ENCODE assay signal across 13 cellular contexts in genomic region chr2:100812141-100812540, GRCh38. TPM values are rescaled to one million over a fixed set of nuclear protein-coding genes. Genes with fewer than 3 reads are reported as not detected.
DNase-seq lines count a peak whose midpoint lies in the region; ATAC-seq lines count a peak whose summit lies in the region.
"Had no signal": no experiment of that assay in that cellular context is flagged by ENCODE, and none has a peak within 500 bp of the region (broad histone marks: within the 10 kb centered on the region; RNA-seq: fewer than 3 reads in every experiment).

No MANE protein-coding gene starts in this region.

- peaks cover 28% of the 10 kb centered on the region for H3K4me1 Mint-ChIP-seq in activated T-cell treated with anti-CD3 and anti-CD28 coated beads, Interleukin-2, amount 50 U/mL, for 4 hours (ENCODE audit: low read depth)

- peak; percentile 37 for DNase-seq in activated T-cell treated with anti-CD3 and anti-CD28 coated beads, Interleukin-2, amount 50 U/mL, for 1 hour
- DNase-seq in activated T-cell treated with anti-CD3 and anti-CD28 coated beads for 4 hours, result no peak
- peak; percentile 93 for DNase-seq in Jurkat, Clone E6-1 (ENCODE audit: low read depth, low spot score)
- no peak for DNase-seq in activated T-cell treated with anti-CD3 and anti-CD28 coated beads, Interleukin-2, amount 50 U/mL, for 4 hours
- peak; percentile 93 for DNase-seq in left kidney (ENCODE audit: low read depth, low spot score)
- DNase-seq in NCI-H524 (lab: John Stamatoyannopoulos, UW), result no peak
- DNase-seq in GDM1 (lab: John Stamatoyannopoulos, UW), result no peak
- DNase-seq: BE2C; MG63; NCI-H1092 treated with DMSO at 0.1 percent for 48 hours; NCI-H1694 treated with DMSO at 0.1 percent for 48 hours; NCI-H345; NK-92 treated with Interleukin-12 subunit alpha and Interleukin-12 subunit beta, amount 100 ng/mL, for 24 hours had no signal

- H3K9me3 Mint-ChIP-seq in activated T-cell treated with anti-CD3 and anti-CD28 coated beads, Interleukin-2, amount 50 U/mL, for 4 hours, result no peaks in the 10 kb centered on the region

- H3K4me3 Mint-ChIP-seq in activated T-cell treated with anti-CD3 and anti-CD28 coated beads, Interleukin-2, amount 50 U/mL, for 4 hours, result peak overlapping the region; percentile 4

- H3K36me3 Mint-ChIP-seq in activated T-cell treated with anti-CD3 and anti-CD28 coated beads, Interleukin-2, amount 50 U/mL, for 4 hours (ENCODE audit: insufficient read depth), result no peaks in the 10 kb centered on the region

- H3K27me3 Mint-ChIP-seq in activated T-cell treated with anti-CD3 and anti-CD28 coated beads, Interleukin-2, amount 50 U/mL, for 4 hours (ENCODE audit: low read depth), result peaks cover 2% of the 10 kb centered on the region

- no peak overlapping the region for H3K4me3 ChIP-seq in Jurkat, Clone E6-1 (ENCODE audit: low read length)
- H3K4me3 ChIP-seq: MG63 had no signal

- no peak for ATAC-seq in activated T-cell treated with anti-CD3 and anti-CD28 coated beads, Interleukin-2, amount 50 U/mL, for 4 hours

RNA-seq across cellular contexts. Expression of gene NPAS2, which starts 7.8 kb away (rescaled TPM):
- polyA plus RNA-seq in Jurkat, Clone E6-1 (2012; ENCODE audit: insufficient read depth, insufficient read length), result 20.0 TPM
- total RNA-seq in activated T-cell treated with anti-CD3 and anti-CD28 coated beads, Interleukin-2, amount 50 U/mL, for 4 hours, result 10 to 100 TPM in 2 of 3 donors, 1 to 10 TPM in 1; 4.8 to 14.6 (median 10.4) TPM

Comparison
In these comparisons a context has a peak if more than half of its experiments do, and no peak if none do; other contexts are left out.
1. DNase-seq: peak in activated T-cell treated with anti-CD3 and anti-CD28 coated beads, Interleukin-2, amount 50 U/mL, for 1 hour (single experiment), Jurkat, Clone E6-1 (single experiment) and left kidney (single experiment); none in activated T-cell treated with anti-CD3 and anti-CD28 coated beads for 4 hours (single experiment), activated T-cell treated with anti-CD3 and anti-CD28 coated beads, Interleukin-2, amount 50 U/mL, for 4 hours (single experiment), NCI-H524 (0 of 2) and GDM1 (single experiment).